In genomic region chr18:24197412-24197811, GRCh38 we compare ENCODE assay signal across 18 cellular contexts. TPM values are rescaled to one million over a fixed set of nuclear protein-coding genes. Genes with fewer than 3 reads are reported as not detected.
"Had no signal": no experiment of that assay in that cellular context is flagged by ENCODE, and none has a peak within 500 bp of the region (broad histone marks: within the 10 kb centered on the region; RNA-seq: fewer than 3 reads in every experiment).

No MANE protein-coding gene starts in this region.

- DNase-seq: activated CD4-positive, alpha-beta T cell treated with anti-CD3 and anti-CD28 coated beads for 4 hours; activated CD8-positive, alpha-beta memory T cell treated with anti-CD3 and anti-CD28 coated beads, Interleukin-2, amount 50 U/mL, for 4 hours; activated CD8-positive, alpha-beta T cell treated with anti-CD3 and anti-CD28 coated beads for 36 hours; activated gamma-delta T cell treated with Interleukin-2 at 50 U/mL for 16 hours; activated naive CD4-positive, alpha-beta T cell treated with anti-CD3 and anti-CD28 coated beads, Interleukin-2, amount 10 ng/mL, durations not matched to agents 7 days and 5 days; activated naive CD8-positive, alpha-beta T cell treated with anti-CD3 and anti-CD28 coated beads for 36 hours; activated T-cell treated with anti-CD3 and anti-CD28 coated beads, Interleukin-2, amount 50 U/mL, for 72 hours; NCI-H1048; NCI-H146; NCI-H187 treated with DMSO at 0.1 percent for 48 hours; NCI-H2081 treated with DMSO at 0.1 percent for 48 hours; NCI-H226; NCI-H526; Peyer's patch; Right ventricle myocardium superior; SJCRH30 had no signal

- H3K27me3 ChIP-seq: Peyer's patch, SJCRH30 had no signal

- H3K4me1 ChIP-seq: Peyer's patch had no signal

- H3K27ac ChIP-seq: Peyer's patch, RWPE1, SJCRH30 had no signal

- H3K9me3 ChIP-seq: Peyer's patch, SJCRH30 had no signal

- H3K4me3 ChIP-seq: Peyer's patch, SJCRH30 had no signal

- H3K36me3 ChIP-seq: Peyer's patch, SJCRH30 had no signal

- ATAC-seq: activated CD4-positive, CD25-positive, alpha-beta regulatory T cell treated with anti-CD3 and anti-CD28 coated beads, Interleukin-2, amount 50 U/mL, for 24 hours; activated CD8-positive, alpha-beta T cell treated with anti-CD3 and anti-CD28 coated beads for 36 hours; activated T-cell treated with anti-CD3 and anti-CD28 coated beads, Interleukin-2, amount 50 U/mL, for 72 hours had no signal

RNA-seq across cellular contexts. Expression of gene CABYR, which starts 58.5 kb away (rescaled TPM):
- total RNA-seq: Right ventricle myocardium superior, SJCRH30 had no signal
